In the genomic region with DNA sequence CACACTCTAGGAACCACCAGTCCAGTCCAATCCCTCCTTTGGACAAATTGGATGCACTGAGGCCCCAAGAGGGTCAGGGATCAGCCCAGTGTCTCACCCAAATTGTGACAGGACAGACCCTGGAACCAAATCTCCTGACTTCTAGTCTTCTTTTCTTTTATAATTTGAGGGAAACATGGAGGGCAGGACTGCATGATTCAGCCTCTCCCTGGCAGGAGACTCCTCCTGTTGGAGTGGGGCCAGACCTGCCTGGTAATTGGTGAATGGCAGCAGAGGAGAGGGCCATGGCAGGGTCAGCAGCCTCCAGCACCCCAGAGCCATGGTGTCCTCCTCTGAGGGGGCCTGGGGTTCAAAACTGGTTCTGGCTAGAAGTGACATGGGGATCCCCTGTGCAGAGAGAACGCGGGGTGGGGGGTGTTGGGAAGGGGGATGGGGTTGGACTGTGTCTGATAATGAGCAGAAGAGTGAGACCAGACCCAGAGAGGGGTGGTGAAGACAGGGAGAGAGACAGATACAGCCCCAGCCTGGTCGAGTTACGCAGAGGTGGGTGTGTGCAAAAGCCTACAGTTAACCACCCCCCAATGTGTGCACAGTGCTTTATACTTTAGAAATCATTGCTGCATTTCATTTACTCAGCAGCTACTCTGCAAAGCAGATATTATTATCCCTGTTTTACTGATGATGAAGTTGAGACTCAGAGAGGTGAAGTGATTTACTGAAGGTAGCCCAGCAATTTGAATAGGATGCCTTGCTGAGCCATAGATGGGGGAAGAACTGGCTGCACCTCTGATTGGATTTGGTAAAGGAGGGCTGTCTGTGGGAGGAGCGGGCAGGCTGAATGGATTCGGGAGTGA, we compare ENCODE assay signal across 7 cellular contexts. TPM values are rescaled to one million over a fixed set of nuclear protein-coding genes. Genes with fewer than 3 reads are reported as not detected.
DNase-seq lines count a peak whose midpoint lies in the region; ATAC-seq and TF ChIP-seq lines count a peak whose summit lies in the region.

No MANE protein-coding gene starts in this region.

- H3K27ac ChIP-seq in breast epithelium (peak overlapping the region; percentile 81 to 97), left lung (peak overlapping the region; percentile 57 to 68)

- H3K36me3 Mint-ChIP-seq in type B pancreatic cell: no peaks in the 10 kb centered on the region

- H3K4me1 ChIP-seq in breast epithelium (peaks cover 12 to 18% of the 10 kb centered on the region in 2 donors), left lung (peaks cover 37 to 76% of the 10 kb centered on the region in 2 donors)

- peak; percentile 96 for DNase-seq in MG63
- peak in 1 of 2 donors; percentile 86 for DNase-seq in breast epithelium (ENCODE audit: low spot score in 2 of 2)
- peak in 1 of 2 donors; percentile 77 for DNase-seq in left lung
- DNase-seq in type B pancreatic cell (ENCODE audit: extremely low spot score, unreplicated experiment): no peak
- no peak for DNase-seq in GF-D8 (lab: John Stamatoyannopoulos, UW)

- no peak for TF ChIP-seq POLR2A in breast epithelium (IDR thresholded peaks at IDR 0.05)

- intact Hi-C loops in breast epithelium (cut with DNase I; ENCODE audit: low total_unique reads): loop anchor here (5.0 kb wide), 1 partner anchor 559 kb away; no protein-coding TSS in a partner anchor
- intact Hi-C loops in left lung (cut with DNase I): no loop called here

- peak overlapping the region; percentile 83 for H3K27ac Mint-ChIP-seq in type B pancreatic cell

- no peak overlapping the region for H3K4me3 ChIP-seq in MG63
- no peak overlapping the region for H3K4me3 ChIP-seq in breast epithelium
- H3K4me3 ChIP-seq in left lung: no peak overlapping the region

- no peaks in the 10 kb centered on the region for H3K9me3 Mint-ChIP-seq in type B pancreatic cell

- H3K4me1 Mint-ChIP-seq in type B pancreatic cell (ENCODE audit: unreplicated experiment): peaks cover 56% of the 10 kb centered on the region

- ATAC-seq in left lung: peak; percentile 54
- ATAC-seq in GM21423 (IDR thresholded peaks at IDR 0.05; ENCODE audit: unreplicated experiment): no peak
- ATAC-seq in GM21619 (IDR thresholded peaks at IDR 0.05; ENCODE audit: unreplicated experiment): no peak

- H3K4me3 Mint-ChIP-seq in type B pancreatic cell: peak overlapping the region; percentile 61

- H3K9me3 ChIP-seq in MG63: no peaks in the 10 kb centered on the region
- H3K9me3 ChIP-seq in breast epithelium: no peaks in the 10 kb centered on the region
- no peaks in the 10 kb centered on the region for H3K9me3 ChIP-seq in left lung

- H3K36me3 ChIP-seq in MG63 (no peaks in the 10 kb centered on the region), breast epithelium (no peaks in the 10 kb centered on the region), left lung (no peaks in the 10 kb centered on the region)

- TF ChIP-seq CTCF in breast epithelium (IDR thresholded peaks at IDR 0.05) (no peak), left lung (IDR thresholded peaks at IDR 0.05) (no peak), type B pancreatic cell (conservative IDR thresholded peaks at IDR 0.05) (no peak)

- H3K27me3 ChIP-seq in MG63: no peaks in the 10 kb centered on the region
- H3K27me3 ChIP-seq in breast epithelium: no peaks in the 10 kb centered on the region
- H3K27me3 ChIP-seq in left lung: no peaks in the 10 kb centered on the region

- H3K27me3 Mint-ChIP-seq in type B pancreatic cell: no peaks in the 10 kb centered on the region

RNA-seq across cellular contexts. Expression of a gene that starts 3.8 kb away (rescaled TPM):
- 1.2 and 4.6 TPM in 2 replicates for total RNA-seq in MG63 (2014; rRNA removed; shearing (Covaris generic); ENCODE audit: low replicate concordance)
- total RNA-seq in breast epithelium (10 to 100 TPM in 2 of 3 donors, 1 to 10 TPM in 1; 6.3 to 22.4 (median 15.4) TPM), left lung (100 to 1,000 TPM in 1 of 2 donors, 10 to 100 TPM in 1; 80.4 to 114 TPM), type B pancreatic cell (ENCODE audit: low replicate concordance) (2.8 and 24.5 TPM in 2 replicates)

RNA-seq across cellular contexts. Expression of a gene that starts 24.4 kb away (rescaled TPM):
- 0.03 TPM in 1 of 2 replicates, not detected in the other for total RNA-seq in MG63 (2014; rRNA removed; shearing (Covaris generic); ENCODE audit: low replicate concordance)
- total RNA-seq in breast epithelium (under 1 TPM; under 0.01 to 0.33 (median 0.15) TPM), left lung (1 to 10 TPM in 1 of 2 donors, under 1 TPM in 1; 0.79 to 3.1 TPM), type B pancreatic cell (ENCODE audit: low replicate concordance) (0.17 and 6.1 TPM in 2 replicates)
